31 cellular contexts compared by ENCODE assay signal in the genomic region with DNA sequence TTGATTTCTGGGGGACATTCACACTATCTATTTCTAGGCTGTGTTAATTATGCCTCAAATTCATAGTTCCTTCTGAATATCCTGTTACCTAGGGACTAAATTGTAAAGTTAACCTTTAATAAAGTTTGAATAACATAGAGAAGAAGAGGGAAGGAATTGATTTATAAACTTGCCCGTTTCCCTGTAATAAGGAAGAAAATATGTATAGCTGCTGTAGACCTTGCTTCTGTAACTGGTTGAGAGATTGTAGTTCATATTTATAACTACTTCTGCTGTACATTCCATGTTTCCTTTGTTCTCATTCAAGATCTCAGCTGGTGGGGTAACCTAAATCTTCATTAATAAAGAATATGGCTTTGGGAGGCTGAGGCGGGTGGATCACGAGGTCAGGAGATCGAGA.
"Had no signal": no experiment of that assay in that cellular context is flagged by ENCODE, and none has a peak within 500 bp of the region (broad histone marks: within the 10 kb centered on the region; RNA-seq: fewer than 3 reads in every experiment).

No MANE protein-coding gene starts in this region.

- DNase-seq: activated CD4-positive, alpha-beta memory T cell treated with anti-CD3 and anti-CD28 coated beads, Interleukin-2, amount 10 ng/mL, durations not matched to agents 7 days and 5 days; activated CD4-positive, alpha-beta T cell treated with anti-CD3 and anti-CD28 coated beads for 1 hour; activated CD4-positive, alpha-beta T cell treated with anti-CD3 and anti-CD28 coated beads for 36 hours; activated CD4-positive, alpha-beta T cell treated with anti-CD3 and anti-CD28 coated beads for 48 hours; activated CD4-positive, alpha-beta T cell treated with anti-CD3 and anti-CD28 coated beads, Interleukin-2, amount 10 ng/mL, durations not matched to agents 7 days and 5 days; activated CD4-positive, alpha-beta T cell treated with anti-CD3 and anti-CD28 coated beads, Interleukin-2, amount 50 U/mL, for 48 hours; activated CD4-positive, CD25-positive, alpha-beta regulatory T cell; activated CD8-positive, alpha-beta memory T cell treated with anti-CD3 and anti-CD28 coated beads for 24 hours; activated CD8-positive, alpha-beta memory T cell treated with anti-CD3 and anti-CD28 coated beads, Interleukin-2, amount 10 ng/mL, durations not matched to agents 7 days and 5 days; activated CD8-positive, alpha-beta memory T cell treated with anti-CD3 and anti-CD28 coated beads, Interleukin-2, amount 50 U/mL, for 48 hours; activated CD8-positive, alpha-beta T cell treated with anti-CD3 and anti-CD28 coated beads, Interleukin-2, amount 10 ng/mL, durations not matched to agents 7 days and 5 days; activated effector memory CD4-positive, alpha-beta T cell treated with Interleukin-2 at 50 U/mL for 16 hours; activated gamma-delta T cell; activated naive CD4-positive, alpha-beta T cell treated with anti-CD3 and anti-CD28 coated beads, Interleukin-2, amount 10 ng/mL, durations not matched to agents 7 days and 5 days; activated naive CD4-positive, alpha-beta T cell treated with Interleukin-2 at 50 U/mL for 16 hours; activated naive CD8-positive, alpha-beta T cell treated with anti-CD3 and anti-CD28 coated beads, Interleukin-2, amount 10 ng/mL, durations not matched to agents 7 days and 5 days; activated naive CD8-positive, alpha-beta T cell treated with anti-CD3 and anti-CD28 coated beads, Interleukin-2, amount 50 U/mL, for 24 hours; activated T-cell treated with anti-CD3 and anti-CD28 coated beads, Interleukin-2, amount 50 U/mL, for 24 hours; activated T-cell treated with anti-CD3 and anti-CD28 coated beads, Interleukin-2, amount 50 U/mL, for 48 hours; amygdala; anterior cingulate cortex; caudate nucleus; cerebellar nuclear complex; T-cell; T-helper 17 cell; T1000; WERI-Rb-1 had no signal

- H3K27me3 ChIP-seq: ascending aorta, cardiac muscle cell had no signal

- ATAC-seq: activated CD4-positive, alpha-beta T cell treated with anti-CD3 and anti-CD28 coated beads for 36 hours; activated CD4-positive, CD25-positive, alpha-beta regulatory T cell treated with anti-CD3 and anti-CD28 coated beads, Interleukin-2, amount 50 U/mL, for 24 hours; activated CD8-positive, alpha-beta memory T cell treated with anti-CD3 and anti-CD28 coated beads, Interleukin-2, amount 10 ng/mL, durations not matched to agents 7 days and 5 days; activated CD8-positive, alpha-beta T cell treated with anti-CD3 and anti-CD28 coated beads, Interleukin-2, amount 10 ng/mL, durations not matched to agents 7 days and 5 days; activated naive CD8-positive, alpha-beta T cell treated with anti-CD3 and anti-CD28 coated beads, Interleukin-2, amount 50 U/mL, for 24 hours; T-cell; T-helper 17 cell; WTC11 had no signal

- H3K36me3 ChIP-seq: ascending aorta, cardiac muscle cell, WERI-Rb-1 had no signal

- H3K9me3 ChIP-seq: ascending aorta had no signal

- H3K4me1 ChIP-seq: ascending aorta had no signal

- H3K27ac ChIP-seq: ascending aorta, cardiac muscle cell, WERI-Rb-1 had no signal

- H3K4me3 ChIP-seq: ascending aorta, cardiac muscle cell had no signal
